In genomic region chr1:39026051-39026946, GRCh38 we compare ENCODE assay signal across 1 cellular context.
TF ChIP-seq lines count a peak whose summit lies in the region.

Gene NDUFS5 (plus strand): TSS chr1:39026350. CDS start chr1:39028725, 2,375 bp downstream.

TF ChIP-seq in K562, 482 proteins besides CTCF, POLR2A, EP300 and RAD21 (continued from another document):
- peak; percentile 74 for TF ChIP-seq NKRF (IDR thresholded peaks at IDR 0.05; ENCODE audit: borderline replicate concordance)
- peak; percentile 63 for TF ChIP-seq C11orf30 (IDR thresholded peaks at IDR 0.05; ENCODE audit: low read depth)
- peak; percentile 91 for TF ChIP-seq RBFOX2 (IDR thresholded peaks at IDR 0.05; ENCODE audit: low read depth, low read length)
- no peak for TF ChIP-seq ZNF384 (IDR thresholded peaks at IDR 0.05; ENCODE audit: low read depth, low read length)
- TF ChIP-seq, protein P1, sequence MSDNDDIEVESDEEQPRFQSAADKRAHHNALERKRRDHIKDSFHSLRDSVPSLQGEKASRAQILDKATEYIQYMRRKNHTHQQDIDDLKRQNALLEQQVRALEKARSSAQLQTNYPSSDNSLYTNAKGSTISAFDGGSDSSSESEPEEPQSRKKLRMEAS (CRISPR knock-in tag; IDR thresholded peaks at IDR 0.05), result peak; percentile 72
- peak; percentile 81 for TF ChIP-seq HMBOX1 (IDR thresholded peaks at IDR 0.05)
- peak; percentile 82 for TF ChIP-seq GABPA (tag; conservative IDR thresholded peaks at IDR 0.05; ENCODE audit: low read depth)
- TF ChIP-seq, protein P2, sequence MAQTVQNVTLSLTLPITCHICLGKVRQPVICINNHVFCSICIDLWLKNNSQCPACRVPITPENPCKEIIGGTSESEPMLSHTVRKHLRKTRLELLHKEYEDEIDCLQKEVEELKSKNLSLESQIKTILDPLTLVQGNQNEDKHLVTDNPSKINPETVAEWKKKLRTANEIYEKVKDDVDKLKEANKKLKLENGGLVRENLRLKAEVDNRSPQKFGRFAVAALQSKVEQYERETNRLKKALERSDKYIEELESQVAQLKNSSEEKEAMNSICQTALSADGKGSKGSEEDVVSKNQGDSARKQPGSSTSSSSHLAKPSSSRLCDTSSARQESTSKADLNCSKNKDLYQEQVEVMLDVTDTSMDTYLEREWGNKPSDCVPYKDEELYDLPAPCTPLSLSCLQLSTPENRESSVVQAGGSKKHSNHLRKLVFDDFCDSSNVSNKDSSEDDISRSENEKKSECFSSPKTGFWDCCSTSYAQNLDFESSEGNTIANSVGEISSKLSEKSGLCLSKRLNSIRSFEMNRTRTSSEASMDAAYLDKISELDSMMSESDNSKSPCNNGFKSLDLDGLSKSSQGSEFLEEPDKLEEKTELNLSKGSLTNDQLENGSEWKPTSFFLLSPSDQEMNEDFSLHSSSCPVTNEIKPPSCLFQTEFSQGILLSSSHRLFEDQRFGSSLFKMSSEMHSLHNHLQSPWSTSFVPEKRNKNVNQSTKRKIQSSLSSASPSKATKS (CRISPR knock-in tag; IDR thresholded peaks at IDR 0.05), result no peak
- TF ChIP-seq, protein P3, sequence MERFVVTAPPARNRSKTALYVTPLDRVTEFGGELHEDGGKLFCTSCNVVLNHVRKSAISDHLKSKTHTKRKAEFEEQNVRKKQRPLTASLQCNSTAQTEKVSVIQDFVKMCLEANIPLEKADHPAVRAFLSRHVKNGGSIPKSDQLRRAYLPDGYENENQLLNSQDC (CRISPR knock-in tag; IDR thresholded peaks at IDR 0.05), result 0 out of 2 replicates have a peak, but pooled peaks have one; percentile 49
- 0 out of 2 replicates have a peak, but pooled peaks have one; percentile 27 for TF ChIP-seq ZNF444 (CRISPR knock-in tag; IDR thresholded peaks at IDR 0.05)
